ENCODE assay signal across 8 cellular contexts in genomic region chr16:29469660-29470059, GRCh38. TPM values are rescaled to one million over a fixed set of nuclear protein-coding genes. Genes with fewer than 3 reads are reported as not detected.
DNase-seq lines count a peak whose midpoint lies in the region; ATAC-seq and TF ChIP-seq lines count a peak whose summit lies in the region.
"Not testable (repeated sequence)": the region's sequence is repeated elsewhere in the genome, so short reads cannot be mapped to it uniquely, and the experiment has no call there.

No MANE protein-coding gene starts in this region.

- not testable (repeated sequence) for H3K36me3 ChIP-seq in CD4-positive, alpha-beta memory T cell (ENCODE audit: insufficient read depth, low read length); lung (ENCODE audit: control insufficient read depth in 2 of 2, insufficient read depth in 2 of 2, low read length in 2 of 2); sigmoid colon

- H3K36me3 Mint-ChIP-seq in CD4-positive, alpha-beta memory T cell; activated CD8-positive, alpha-beta T cell treated with anti-CD3 and anti-CD28 coated beads for 36 hours (ENCODE audit: low read depth): not testable (repeated sequence)

- H3K27ac ChIP-seq in CD4-positive, alpha-beta memory T cell (ENCODE audit: low read depth, low read length), result not testable (repeated sequence)
- peak overlapping the region in 1 of 2 donors; percentile 70 for H3K27ac ChIP-seq in lung (ENCODE audit: low read depth in 1 of 2, low read length in 1 of 2)
- H3K27ac ChIP-seq in sigmoid colon, result peak overlapping the region in 2 of 4 donors; percentile 43 to 55

- not testable (repeated sequence) for H3K4me1 Mint-ChIP-seq in CD4-positive, alpha-beta memory T cell; activated CD8-positive, alpha-beta T cell treated with anti-CD3 and anti-CD28 coated beads for 36 hours (ENCODE audit: low read depth)

- not testable (repeated sequence) for H3K27me3 ChIP-seq in CD4-positive, alpha-beta memory T cell (ENCODE audit: insufficient read depth, low read length); lung (ENCODE audit: control insufficient read depth, insufficient read depth); sigmoid colon

- H3K4me3 ChIP-seq in CD4-positive, alpha-beta memory T cell (ENCODE audit: low read length in 2 of 2); lung; sigmoid colon: not testable (repeated sequence)
- peak overlapping the region; percentile 33 for H3K4me3 ChIP-seq in fibroblast of the aortic adventitia (ENCODE audit: low read depth, low read length)

- not testable (repeated sequence) for H3K9me3 ChIP-seq in CD4-positive, alpha-beta memory T cell (ENCODE audit: control insufficient read depth in 1 of 2, low read length in 2 of 2); lung (ENCODE audit: control insufficient read depth in 2 of 2, insufficient read depth in 1 of 2, low read length in 1 of 2); sigmoid colon

- not testable (repeated sequence) for TF ChIP-seq EP300 in sigmoid colon (IDR thresholded peaks at IDR 0.05)

- H3K27ac Mint-ChIP-seq in CD4-positive, alpha-beta memory T cell, result peak overlapping the region in 3 of 7 donors; percentile 32 to 85 (median 56)
- not testable (repeated sequence) for H3K27ac Mint-ChIP-seq in activated CD8-positive, alpha-beta T cell treated with anti-CD3 and anti-CD28 coated beads for 36 hours

- CTCF ChIA-PET in CD4-positive, alpha-beta memory T cell (lab: Charles Lee; ENCODE audit: partially characterized antibody); activated CD8-positive, alpha-beta T cell treated with anti-CD3 and anti-CD28 coated beads for 36 hours (lab: Charles Lee): not testable (repeated sequence)

- not testable (repeated sequence) for H3K27me3 Mint-ChIP-seq in CD4-positive, alpha-beta memory T cell; activated CD8-positive, alpha-beta T cell treated with anti-CD3 and anti-CD28 coated beads for 36 hours

- not testable (repeated sequence) for H3K9me3 Mint-ChIP-seq in CD4-positive, alpha-beta memory T cell; activated CD8-positive, alpha-beta T cell treated with anti-CD3 and anti-CD28 coated beads for 36 hours

- 0 out of 3 replicates have a peak, but pooled peaks have one; percentile 2 for ATAC-seq in SK-N-SH treated with all-trans-retinoic acid at 6 μM for 48 hours
- peak; percentile 7 for ATAC-seq in activated CD8-positive, alpha-beta T cell treated with anti-CD3 and anti-CD28 coated beads for 36 hours
- ATAC-seq in lung (ENCODE audit: insufficient read depth, low FRiP score), result peak; percentile 88
- peak; percentile 15 for ATAC-seq in stimulated activated naive CD8-positive, alpha-beta T cell treated with anti-CD3 and anti-CD28 coated beads, Interleukin-15, Interleukin-2, amounts not matched to agents 100 U/mL and 50 U/mL, for 24 hours

- peak; percentile 41 to 63 (median 47) for DNase-seq in CD4-positive, alpha-beta memory T cell
- DNase-seq in activated CD8-positive, alpha-beta T cell treated with anti-CD3 and anti-CD28 coated beads for 36 hours, result peak; percentile 31
- peak; percentile 5 for DNase-seq in activated naive CD4-positive, alpha-beta T cell treated with anti-CD3 and anti-CD28 coated beads, Interleukin-2, amount 50 U/mL, for 16 hours
- DNase-seq in fibroblast of the aortic adventitia (ENCODE audit: low read depth), result not testable (repeated sequence)
- DNase-seq in lung (ENCODE audit: low spot score) (peak; percentile 76), sigmoid colon (peak; percentile 80)
- peak; percentile 10 for DNase-seq in stimulated activated naive CD8-positive, alpha-beta T cell treated with anti-CD3 and anti-CD28 coated beads, Interleukin-15, Interleukin-2, amounts not matched to agents 100 U/mL and 50 U/mL, for 24 hours

- not testable (repeated sequence) for H3K4me1 ChIP-seq in CD4-positive, alpha-beta memory T cell (ENCODE audit: insufficient read depth, low read length); lung (ENCODE audit: control insufficient read depth in 2 of 2, insufficient read depth in 2 of 2, low read length in 2 of 2); sigmoid colon

- intact Hi-C loops in CD4-positive, alpha-beta memory T cell (cut with micrococcal nuclease); activated CD8-positive, alpha-beta T cell treated with anti-CD3 and anti-CD28 coated beads for 36 hours (cut with micrococcal nuclease); sigmoid colon (cut with DNase I): not testable (repeated sequence)

- peak overlapping the region; percentile 30 to 74 (median 63) for H3K4me3 Mint-ChIP-seq in CD4-positive, alpha-beta memory T cell
- not testable (repeated sequence) for H3K4me3 Mint-ChIP-seq in activated CD8-positive, alpha-beta T cell treated with anti-CD3 and anti-CD28 coated beads for 36 hours

- TF ChIP-seq POLR2A in sigmoid colon (IDR thresholded peaks at IDR 0.05), result not testable (repeated sequence)

- POLR2A ChIA-PET in CD4-positive, alpha-beta memory T cell (lab: Charles Lee; ENCODE audit: partially characterized antibody); activated CD8-positive, alpha-beta T cell treated with anti-CD3 and anti-CD28 coated beads for 36 hours (lab: Charles Lee): not testable (repeated sequence)

- not testable (repeated sequence) for TF ChIP-seq CTCF in activated CD8-positive, alpha-beta T cell treated with anti-CD3 and anti-CD28 coated beads for 36 hours (IDR thresholded peaks at IDR 0.05); lung (IDR thresholded peaks at IDR 0.05; ENCODE audit: control extremely low read depth, extremely low read depth); sigmoid colon (IDR thresholded peaks at IDR 0.05)
- TF ChIP-seq CTCF in fibroblast of the aortic adventitia (IDR thresholded peaks at IDR 0.05; ENCODE audit: insufficient read depth, low read length), result peak; percentile 3

- 11 to 28% methylated on average over 5 of the region's 6 CpGs for WGBS in lung, 2 donors
- WGBS in sigmoid colon, 2 donors, result 14 to 36% methylated on average over 5 to 6 of the region's 6 CpGs

RNA-seq across cellular contexts. Expression of gene SULT1A4, which starts 9.9 kb away (rescaled TPM):
- 1 to 10 TPM; 3.8 to 6.2 TPM for total RNA-seq in CD4-positive, alpha-beta memory T cell
- 1 to 10 TPM in 1 of 2 donors, not detected in 1; 1.8 TPM for polyA plus RNA-seq in CD4-positive, alpha-beta memory T cell
- total RNA-seq in activated CD8-positive, alpha-beta T cell treated with anti-CD3 and anti-CD28 coated beads for 36 hours, result 1 to 10 TPM; 1.6 to 2.3 TPM
- total RNA-seq in fibroblast of the aortic adventitia (ENCODE audit: low replicate concordance), result 0.81 and 1.3 TPM in 2 replicates
- total RNA-seq in lung, result 10 to 100 TPM in 1 of 2 donors, 1 to 10 TPM in 1; 10.0 to 10.2 TPM
- 10 to 100 TPM in 1 of 2 donors, 1 to 10 TPM in 1; 9.5 to 34.3 TPM for polyA plus RNA-seq in lung
- total RNA-seq in sigmoid colon, result 10 to 100 TPM in 1 of 4 donors, 1 to 10 TPM in 2, not detected in 1; 2.0 to 10.3 (median 7.5) TPM
- polyA plus RNA-seq in sigmoid colon, result 100 to 1,000 TPM in 2 of 3 donors, 10 to 100 TPM in 1; 61.3 to 132 (median 115) TPM

RNA-seq across cellular contexts. Expression of gene SLX1B, which starts 15.3 kb away (rescaled TPM):
- 10 to 100 TPM; 34.6 to 43.0 TPM for total RNA-seq in CD4-positive, alpha-beta memory T cell
- polyA plus RNA-seq in CD4-positive, alpha-beta memory T cell, result 10 to 100 TPM in 1 of 2 donors, 1 to 10 TPM in 1; 5.1 to 13.9 TPM
- 10 to 100 TPM; 49.2 to 54.6 TPM for total RNA-seq in activated CD8-positive, alpha-beta T cell treated with anti-CD3 and anti-CD28 coated beads for 36 hours
- total RNA-seq in fibroblast of the aortic adventitia (ENCODE audit: low replicate concordance), result 4.4 and 20.2 TPM in 2 replicates
- total RNA-seq in lung, result 10 to 100 TPM in 1 of 2 donors, 1 to 10 TPM in 1; 3.5 to 14.5 TPM
- polyA plus RNA-seq in lung, result 10 to 100 TPM; 21.1 to 43.5 TPM
- 10 to 100 TPM in 3 of 4 donors, 1 to 10 TPM in 1; 3.0 to 18.3 (median 11.8) TPM for total RNA-seq in sigmoid colon
- polyA plus RNA-seq in sigmoid colon, result 10 to 100 TPM; 21.6 to 44.4 (median 37.5) TPM

RNA-seq across cellular contexts. Expression of gene BOLA2, which starts 15.5 kb away (rescaled TPM):
- total RNA-seq in CD4-positive, alpha-beta memory T cell, result 10 to 100 TPM; 10.9 to 11.6 TPM
- 10 to 100 TPM; 23.3 to 28.3 TPM for polyA plus RNA-seq in CD4-positive, alpha-beta memory T cell
- 10 to 100 TPM; 10.4 to 12.3 TPM for total RNA-seq in activated CD8-positive, alpha-beta T cell treated with anti-CD3 and anti-CD28 coated beads for 36 hours
- total RNA-seq in fibroblast of the aortic adventitia (ENCODE audit: low replicate concordance), result 23.0 and 23.5 TPM in 2 replicates
- 10 to 100 TPM in 1 of 2 donors, 1 to 10 TPM in 1; 6.3 to 27.6 TPM for total RNA-seq in lung
- polyA plus RNA-seq in lung, result 10 to 100 TPM; 25.0 to 25.5 TPM
- total RNA-seq in sigmoid colon, result 10 to 100 TPM in 3 of 4 donors, 1 to 10 TPM in 1; 9.4 to 17.1 (median 13.2) TPM
- 10 to 100 TPM; 32.4 to 39.1 (median 36.6) TPM for polyA plus RNA-seq in sigmoid colon

RNA-seq across cellular contexts. Expression of gene NPIPB12, which starts 36.5 kb away (rescaled TPM):
- total RNA-seq in CD4-positive, alpha-beta memory T cell, result 10 to 100 TPM; 66.8 to 78.8 TPM
- 10 to 100 TPM in 1 of 2 donors, 1 to 10 TPM in 1; 1.4 to 15.0 TPM for polyA plus RNA-seq in CD4-positive, alpha-beta memory T cell
- total RNA-seq in activated CD8-positive, alpha-beta T cell treated with anti-CD3 and anti-CD28 coated beads for 36 hours, result 10 to 100 TPM; 67.9 to 83.6 TPM
- total RNA-seq in fibroblast of the aortic adventitia (ENCODE audit: low replicate concordance), result 12.1 and 17.8 TPM in 2 replicates
- total RNA-seq in lung, result 10 to 100 TPM; 74.4 to 76.4 TPM
- polyA plus RNA-seq in lung, result 10 to 100 TPM; 25.3 to 54.8 TPM
- 10 to 100 TPM; 12.8 to 81.7 (median 38.0) TPM for total RNA-seq in sigmoid colon
- 10 to 100 TPM in 2 of 3 donors, 1 to 10 TPM in 1; 9.0 to 65.3 (median 11.8) TPM for polyA plus RNA-seq in sigmoid colon

Comparison
In these comparisons a context has a peak if more than half of its experiments do, and no peak if none do; other contexts are left out.
1. ATAC-seq: peak in every context shown above with its lines; median percentile 88 in lung; 15 in stimulated activated naive CD8-positive, alpha-beta T cell treated with anti-CD3 and anti-CD28 coated beads, Interleukin-15, Interleukin-2, amounts not matched to agents 100 U/mL and 50 U/mL, for 24 hours; 7 in activated CD8-positive, alpha-beta T cell treated with anti-CD3 and anti-CD28 coated beads for 36 hours; 2 in SK-N-SH treated with all-trans-retinoic acid at 6 μM for 48 hours.